Comparison of ENCODE assay signal across 1 cellular context in the genomic region with DNA sequence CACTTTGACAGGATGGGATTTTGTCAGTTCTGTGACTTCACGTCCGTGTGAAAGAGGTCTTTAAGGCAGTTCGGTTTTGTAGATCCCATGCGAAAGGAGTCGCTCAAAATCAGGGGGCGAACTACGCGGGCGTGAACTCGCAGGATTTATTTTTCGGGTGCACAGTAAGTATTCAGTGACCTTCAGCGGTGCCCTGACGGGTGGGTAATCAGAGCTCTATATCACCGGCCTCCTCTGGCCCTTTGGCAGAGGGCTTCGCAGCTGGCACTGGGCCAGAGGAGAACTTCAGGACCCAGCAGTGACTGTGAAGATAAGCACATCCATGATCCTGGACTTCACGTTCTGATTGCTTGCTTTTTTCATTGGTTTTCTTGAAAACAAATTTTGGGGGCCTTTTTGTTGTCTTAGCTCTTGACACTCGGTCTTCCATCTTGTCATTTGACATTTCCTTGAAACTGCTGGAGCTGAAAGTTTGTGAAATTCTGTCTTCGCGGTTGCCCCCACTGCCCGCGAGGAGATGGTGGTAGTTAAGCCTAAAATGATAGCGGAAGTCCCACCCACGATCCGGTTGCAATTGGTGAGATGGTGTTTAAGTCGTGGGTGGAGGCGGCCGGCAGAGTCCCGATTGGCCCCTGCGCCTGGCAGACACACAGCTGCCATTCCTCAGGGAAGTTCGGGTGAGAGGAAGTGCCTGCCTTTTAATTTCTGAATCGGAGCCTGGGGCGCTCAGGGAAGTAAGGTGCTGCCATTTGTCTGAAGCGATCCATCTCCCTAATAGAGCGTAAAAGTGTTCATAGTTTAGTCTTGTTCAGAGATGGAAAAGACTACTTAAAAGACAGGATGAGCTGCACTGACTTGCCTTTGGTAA.
TF ChIP-seq lines count a peak whose summit lies in the region.

A gene (minus strand): TSS at position 535 of the 868 bp plus-strand sequence. CDS start 872 bp downstream, outside the sequence.

TF ChIP-seq in K562, 482 proteins besides CTCF, POLR2A, EP300 and RAD21 (continued from another document and continues in another):
- TF ChIP-seq, protein P1, sequence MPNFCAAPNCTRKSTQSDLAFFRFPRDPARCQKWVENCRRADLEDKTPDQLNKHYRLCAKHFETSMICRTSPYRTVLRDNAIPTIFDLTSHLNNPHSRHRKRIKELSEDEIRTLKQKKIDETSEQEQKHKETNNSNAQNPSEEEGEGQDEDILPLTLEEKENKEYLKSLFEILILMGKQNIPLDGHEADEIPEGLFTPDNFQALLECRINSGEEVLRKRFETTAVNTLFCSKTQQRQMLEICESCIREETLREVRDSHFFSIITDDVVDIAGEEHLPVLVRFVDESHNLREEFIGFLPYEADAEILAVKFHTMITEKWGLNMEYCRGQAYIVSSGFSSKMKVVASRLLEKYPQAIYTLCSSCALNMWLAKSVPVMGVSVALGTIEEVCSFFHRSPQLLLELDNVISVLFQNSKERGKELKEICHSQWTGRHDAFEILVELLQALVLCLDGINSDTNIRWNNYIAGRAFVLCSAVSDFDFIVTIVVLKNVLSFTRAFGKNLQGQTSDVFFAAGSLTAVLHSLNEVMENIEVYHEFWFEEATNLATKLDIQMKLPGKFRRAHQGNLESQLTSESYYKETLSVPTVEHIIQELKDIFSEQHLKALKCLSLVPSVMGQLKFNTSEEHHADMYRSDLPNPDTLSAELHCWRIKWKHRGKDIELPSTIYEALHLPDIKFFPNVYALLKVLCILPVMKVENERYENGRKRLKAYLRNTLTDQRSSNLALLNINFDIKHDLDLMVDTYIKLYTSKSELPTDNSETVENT (CRISPR knock-in tag; IDR thresholded peaks at IDR 0.05) = no peak
- TF ChIP-seq NFYB (IDR thresholded peaks at IDR 0.05; ENCODE audit: extremely low read depth, insufficient read length) = peak; percentile 82
- TF ChIP-seq EZH2 (IDR thresholded peaks at IDR 0.05; ENCODE audit: borderline replicate concordance, low read depth, low read length) = no peak
- TF ChIP-seq KAT7 (CRISPR knock-in tag; IDR thresholded peaks at IDR 0.05; ENCODE audit: borderline replicate concordance) = no peak
- TF ChIP-seq TBP (optimal IDR thresholded peaks at IDR 0.05; ENCODE audit: low read depth, low read length) = peak; percentile 42
- TF ChIP-seq CBFB (CRISPR knock-in tag; IDR thresholded peaks at IDR 0.05) = no peak
- TF ChIP-seq, protein P2, sequence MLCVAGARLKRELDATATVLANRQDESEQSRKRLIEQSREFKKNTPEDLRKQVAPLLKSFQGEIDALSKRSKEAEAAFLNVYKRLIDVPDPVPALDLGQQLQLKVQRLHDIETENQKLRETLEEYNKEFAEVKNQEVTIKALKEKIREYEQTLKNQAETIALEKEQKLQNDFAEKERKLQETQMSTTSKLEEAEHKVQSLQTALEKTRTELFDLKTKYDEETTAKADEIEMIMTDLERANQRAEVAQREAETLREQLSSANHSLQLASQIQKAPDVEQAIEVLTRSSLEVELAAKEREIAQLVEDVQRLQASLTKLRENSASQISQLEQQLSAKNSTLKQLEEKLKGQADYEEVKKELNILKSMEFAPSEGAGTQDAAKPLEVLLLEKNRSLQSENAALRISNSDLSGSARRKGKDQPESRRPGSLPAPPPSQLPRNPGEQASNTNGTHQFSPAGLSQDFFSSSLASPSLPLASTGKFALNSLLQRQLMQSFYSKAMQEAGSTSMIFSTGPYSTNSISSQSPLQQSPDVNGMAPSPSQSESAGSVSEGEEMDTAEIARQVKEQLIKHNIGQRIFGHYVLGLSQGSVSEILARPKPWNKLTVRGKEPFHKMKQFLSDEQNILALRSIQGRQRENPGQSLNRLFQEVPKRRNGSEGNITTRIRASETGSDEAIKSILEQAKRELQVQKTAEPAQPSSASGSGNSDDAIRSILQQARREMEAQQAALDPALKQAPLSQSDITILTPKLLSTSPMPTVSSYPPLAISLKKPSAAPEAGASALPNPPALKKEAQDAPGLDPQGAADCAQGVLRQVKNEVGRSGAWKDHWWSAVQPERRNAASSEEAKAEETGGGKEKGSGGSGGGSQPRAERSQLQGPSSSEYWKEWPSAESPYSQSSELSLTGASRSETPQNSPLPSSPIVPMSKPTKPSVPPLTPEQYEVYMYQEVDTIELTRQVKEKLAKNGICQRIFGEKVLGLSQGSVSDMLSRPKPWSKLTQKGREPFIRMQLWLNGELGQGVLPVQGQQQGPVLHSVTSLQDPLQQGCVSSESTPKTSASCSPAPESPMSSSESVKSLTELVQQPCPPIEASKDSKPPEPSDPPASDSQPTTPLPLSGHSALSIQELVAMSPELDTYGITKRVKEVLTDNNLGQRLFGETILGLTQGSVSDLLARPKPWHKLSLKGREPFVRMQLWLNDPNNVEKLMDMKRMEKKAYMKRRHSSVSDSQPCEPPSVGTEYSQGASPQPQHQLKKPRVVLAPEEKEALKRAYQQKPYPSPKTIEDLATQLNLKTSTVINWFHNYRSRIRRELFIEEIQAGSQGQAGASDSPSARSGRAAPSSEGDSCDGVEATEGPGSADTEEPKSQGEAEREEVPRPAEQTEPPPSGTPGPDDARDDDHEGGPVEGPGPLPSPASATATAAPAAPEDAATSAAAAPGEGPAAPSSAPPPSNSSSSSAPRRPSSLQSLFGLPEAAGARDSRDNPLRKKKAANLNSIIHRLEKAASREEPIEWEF (CRISPR knock-in tag; IDR thresholded peaks at IDR 0.05) = no peak
- no peak for TF ChIP-seq TFAM (CRISPR knock-in tag; conservative IDR thresholded peaks at IDR 0.05)
- no peak for TF ChIP-seq ZSCAN32 (CRISPR knock-in tag; IDR thresholded peaks at IDR 0.05)
- TF ChIP-seq GTF2A2 (tag; IDR thresholded peaks at IDR 0.05) = no peak
- no peak for TF ChIP-seq ZNF165 (CRISPR knock-in tag; IDR thresholded peaks at IDR 0.05; ENCODE audit: borderline replicate concordance)
- TF ChIP-seq ZNF175 (CRISPR knock-in tag; IDR thresholded peaks at IDR 0.05; ENCODE audit: low read depth) = peak; percentile 81; the same call in 1 of the 2 replicates
- TF ChIP-seq NR2C1 (IDR thresholded peaks at IDR 0.05) = no peak
- TF ChIP-seq NR2C1 (tag; IDR thresholded peaks at IDR 0.05) = peak; percentile 56
- TF ChIP-seq NFIC (IDR thresholded peaks at IDR 0.05) = peak; percentile 99
- peak; percentile 82 for TF ChIP-seq ZBTB17 (CRISPR knock-in tag; IDR thresholded peaks at IDR 0.05)
- TF ChIP-seq PML (IDR thresholded peaks at IDR 0.05; ENCODE audit: low read length) = no peak
- no peak for TF ChIP-seq EHMT2 (IDR thresholded peaks at IDR 0.05)
- TF ChIP-seq PHF21A (IDR thresholded peaks at IDR 0.05; ENCODE audit: borderline replicate concordance, low read depth) = no peak
- TF ChIP-seq HDAC2 (IDR thresholded peaks at IDR 0.05) = no peak; the same call in 1 of the 2 replicates
- TF ChIP-seq, protein P3, sequence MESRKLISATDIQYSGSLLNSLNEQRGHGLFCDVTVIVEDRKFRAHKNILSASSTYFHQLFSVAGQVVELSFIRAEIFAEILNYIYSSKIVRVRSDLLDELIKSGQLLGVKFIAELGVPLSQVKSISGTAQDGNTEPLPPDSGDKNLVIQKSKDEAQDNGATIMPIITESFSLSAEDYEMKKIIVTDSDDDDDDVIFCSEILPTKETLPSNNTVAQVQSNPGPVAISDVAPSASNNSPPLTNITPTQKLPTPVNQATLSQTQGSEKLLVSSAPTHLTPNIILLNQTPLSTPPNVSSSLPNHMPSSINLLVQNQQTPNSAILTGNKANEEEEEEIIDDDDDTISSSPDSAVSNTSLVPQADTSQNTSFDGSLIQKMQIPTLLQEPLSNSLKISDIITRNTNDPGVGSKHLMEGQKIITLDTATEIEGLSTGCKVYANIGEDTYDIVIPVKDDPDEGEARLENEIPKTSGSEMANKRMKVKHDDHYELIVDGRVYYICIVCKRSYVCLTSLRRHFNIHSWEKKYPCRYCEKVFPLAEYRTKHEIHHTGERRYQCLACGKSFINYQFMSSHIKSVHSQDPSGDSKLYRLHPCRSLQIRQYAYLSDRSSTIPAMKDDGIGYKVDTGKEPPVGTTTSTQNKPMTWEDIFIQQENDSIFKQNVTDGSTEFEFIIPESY (CRISPR knock-in tag; IDR thresholded peaks at IDR 0.05) = no peak
- TF ChIP-seq HSF4 (CRISPR knock-in tag; IDR thresholded peaks at IDR 0.05; ENCODE audit: borderline replicate concordance) = no peak
- TF ChIP-seq, protein P4, sequence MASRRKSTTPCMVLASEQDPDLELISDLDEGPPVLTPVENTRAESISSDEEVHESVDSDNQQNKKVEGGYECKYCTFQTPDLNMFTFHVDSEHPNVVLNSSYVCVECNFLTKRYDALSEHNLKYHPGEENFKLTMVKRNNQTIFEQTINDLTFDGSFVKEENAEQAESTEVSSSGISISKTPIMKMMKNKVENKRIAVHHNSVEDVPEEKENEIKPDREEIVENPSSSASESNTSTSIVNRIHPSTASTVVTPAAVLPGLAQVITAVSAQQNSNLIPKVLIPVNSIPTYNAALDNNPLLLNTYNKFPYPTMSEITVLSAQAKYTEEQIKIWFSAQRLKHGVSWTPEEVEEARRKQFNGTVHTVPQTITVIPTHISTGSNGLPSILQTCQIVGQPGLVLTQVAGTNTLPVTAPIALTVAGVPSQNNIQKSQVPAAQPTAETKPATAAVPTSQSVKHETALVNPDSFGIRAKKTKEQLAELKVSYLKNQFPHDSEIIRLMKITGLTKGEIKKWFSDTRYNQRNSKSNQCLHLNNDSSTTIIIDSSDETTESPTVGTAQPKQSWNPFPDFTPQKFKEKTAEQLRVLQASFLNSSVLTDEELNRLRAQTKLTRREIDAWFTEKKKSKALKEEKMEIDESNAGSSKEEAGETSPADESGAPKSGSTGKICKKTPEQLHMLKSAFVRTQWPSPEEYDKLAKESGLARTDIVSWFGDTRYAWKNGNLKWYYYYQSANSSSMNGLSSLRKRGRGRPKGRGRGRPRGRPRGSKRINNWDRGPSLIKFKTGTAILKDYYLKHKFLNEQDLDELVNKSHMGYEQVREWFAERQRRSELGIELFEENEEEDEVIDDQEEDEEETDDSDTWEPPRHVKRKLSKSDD (conservative IDR thresholded peaks at IDR 0.05; ENCODE audit: low read length) = no peak
- TF ChIP-seq E2F3 (CRISPR knock-in tag; IDR thresholded peaks at IDR 0.05) = 0 out of 2 replicates have a peak, but pooled peaks have one; percentile 16
- peak; percentile 66 for TF ChIP-seq RBFOX2 (IDR thresholded peaks at IDR 0.05; ENCODE audit: low read depth, low read length)
- TF ChIP-seq DIDO1 (tag; IDR thresholded peaks at IDR 0.05; ENCODE audit: low read depth) = 0 out of 2 replicates have a peak, but pooled peaks have one; percentile 61
- peak; percentile 46; the same call in 1 of the 2 replicates for TF ChIP-seq POLR2AphosphoS5 (IDR thresholded peaks at IDR 0.05; ENCODE audit: control insufficient read depth, insufficient read depth, low read depth, low read length)
- TF ChIP-seq, protein P5, sequence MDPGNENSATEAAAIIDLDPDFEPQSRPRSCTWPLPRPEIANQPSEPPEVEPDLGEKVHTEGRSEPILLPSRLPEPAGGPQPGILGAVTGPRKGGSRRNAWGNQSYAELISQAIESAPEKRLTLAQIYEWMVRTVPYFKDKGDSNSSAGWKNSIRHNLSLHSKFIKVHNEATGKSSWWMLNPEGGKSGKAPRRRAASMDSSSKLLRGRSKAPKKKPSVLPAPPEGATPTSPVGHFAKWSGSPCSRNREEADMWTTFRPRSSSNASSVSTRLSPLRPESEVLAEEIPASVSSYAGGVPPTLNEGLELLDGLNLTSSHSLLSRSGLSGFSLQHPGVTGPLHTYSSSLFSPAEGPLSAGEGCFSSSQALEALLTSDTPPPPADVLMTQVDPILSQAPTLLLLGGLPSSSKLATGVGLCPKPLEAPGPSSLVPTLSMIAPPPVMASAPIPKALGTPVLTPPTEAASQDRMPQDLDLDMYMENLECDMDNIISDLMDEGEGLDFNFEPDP (CRISPR knock-in tag; IDR thresholded peaks at IDR 0.05) = no peak
- no peak for TF ChIP-seq SMC3 (conservative IDR thresholded peaks at IDR 0.05; ENCODE audit: insufficient read depth, low read depth, low read length)
- peak; percentile 21 for TF ChIP-seq POLR2B (IDR thresholded peaks at IDR 0.05; ENCODE audit: low read depth, partially characterized antibody)
- peak; percentile 65 for TF ChIP-seq ELF4 (CRISPR knock-in tag; IDR thresholded peaks at IDR 0.05)
- TF ChIP-seq ARID1B (IDR thresholded peaks at IDR 0.05) = no peak
- TF ChIP-seq, protein P6, sequence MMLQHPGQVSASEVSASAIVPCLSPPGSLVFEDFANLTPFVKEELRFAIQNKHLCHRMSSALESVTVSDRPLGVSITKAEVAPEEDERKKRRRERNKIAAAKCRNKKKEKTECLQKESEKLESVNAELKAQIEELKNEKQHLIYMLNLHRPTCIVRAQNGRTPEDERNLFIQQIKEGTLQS (IDR thresholded peaks at IDR 0.05) = no peak
- TF ChIP-seq, protein P6 (CRISPR knock-in tag; conservative IDR thresholded peaks at IDR 0.05) = no peak
- TF ChIP-seq MBD2 (IDR thresholded peaks at IDR 0.05; ENCODE audit: borderline replicate concordance, low read depth) = peak; percentile 79; the same call in 1 of the 2 replicates
- peak; percentile 56 for TF ChIP-seq CXXC5 (CRISPR knock-in tag; IDR thresholded peaks at IDR 0.05)
- no peak for TF ChIP-seq ZNF274 (IDR thresholded peaks at IDR 0.05; ENCODE audit: borderline replicate concordance, low read depth, low read length)
- 0 out of 2 replicates have a peak, but pooled peaks have one; percentile 1 for TF ChIP-seq JUND (IDR thresholded peaks at IDR 0.05; ENCODE audit: borderline replicate concordance, low read depth, low read length)
- TF ChIP-seq JUND (tag; IDR thresholded peaks at IDR 0.05; ENCODE audit: borderline replicate concordance, low read depth, low read length) = no peak; the same call in 2 of the 3 replicates
- no peak for TF ChIP-seq C11orf30 (IDR thresholded peaks at IDR 0.05; ENCODE audit: low read depth)
- TF ChIP-seq ZNF707 (CRISPR knock-in tag; conservative IDR thresholded peaks at IDR 0.05) = 0 out of 2 replicates have a peak, but pooled peaks have one; percentile 28
- TF ChIP-seq SIX5 (IDR thresholded peaks at IDR 0.05; ENCODE audit: borderline replicate concordance in 1 of 2, insufficient read depth in 1 of 2, low read depth in 1 of 2, low read length in 2 of 2) = no peak
- no peak for TF ChIP-seq ZNF75A (CRISPR knock-in tag; IDR thresholded peaks at IDR 0.05)
- TF ChIP-seq SMAD4 (CRISPR knock-in tag; conservative IDR thresholded peaks at IDR 0.05) = peak; percentile 59
- TF ChIP-seq KDM5B (IDR thresholded peaks at IDR 0.05; ENCODE audit: insufficient replicate concordance, low read depth, low read length) = peak; percentile 38
- TF ChIP-seq ZFP36 (IDR thresholded peaks at IDR 0.05; ENCODE audit: low read depth, low read length, partially characterized antibody) = no peak
- TF ChIP-seq ZNF583 (CRISPR knock-in tag; IDR thresholded peaks at IDR 0.05) = no peak
- TF ChIP-seq KHSRP (IDR thresholded peaks at IDR 0.05) = no peak
- TF ChIP-seq MAFF (IDR thresholded peaks at IDR 0.05; ENCODE audit: low read length) = no peak
